In genomic region chr10:68725016-68725415, GRCh38 we compare ENCODE assay signal across 23 cellular contexts.
"Had no signal": no experiment of that assay in that cellular context is flagged by ENCODE, and none has a peak within 500 bp of the region (broad histone marks: within the 10 kb centered on the region; RNA-seq: fewer than 3 reads in every experiment).

No MANE protein-coding gene starts in this region.

- DNase-seq: colonic mucosa; effector memory CD8-positive, alpha-beta T cell; erythroblast; esophagus squamous epithelium; mucosa of descending colon; naive B cell; nucleus accumbens; right cardiac atrium; sigmoid colon; stimulated activated CD4-positive, alpha-beta T cell treated with anti-CD3 and anti-CD28 coated beads, Interleukin-2, amount 100 ng/mL, for 24 hours; stimulated activated CD4-positive, alpha-beta T cell treated with anti-CD3 and anti-CD28 coated beads, Interleukin-4, amount 100 ng/mL, for 24 hours; stimulated activated naive CD4-positive, alpha-beta T cell treated with Interleukin-2 at 50 U/mL for 16 hours; stomach; thyroid gland had no signal

- H3K36me3 ChIP-seq: colonic mucosa, prostate gland had no signal

- H3K4me3 Mint-ChIP-seq: effector memory CD8-positive, alpha-beta T cell; memory B cell; mesothelial cell of epicardium; natural killer cell treated with Interleukin-12 subunit alpha and Interleukin-12 subunit beta and Interleukin-15 and Interleukin-18, amount 100 ng/mL, for 72 hours; stimulated activated effector memory CD8-positive, alpha-beta T cell treated with anti-CD3 and anti-CD28 coated beads, Interleukin-12 subunit alpha, Interleukin-12 subunit beta, amount 100 ng/mL, for 72 hours had no signal

- H3K4me3 ChIP-seq: colonic mucosa, esophagus squamous epithelium, lung, mucosa of descending colon, prostate gland, sigmoid colon, stomach, thyroid gland had no signal

- H3K9me3 Mint-ChIP-seq: effector memory CD8-positive, alpha-beta T cell; memory B cell; mesothelial cell of epicardium; naive B cell; natural killer cell treated with Interleukin-12 subunit alpha and Interleukin-12 subunit beta and Interleukin-15 and Interleukin-18, amount 100 ng/mL, for 72 hours; stimulated activated effector memory CD8-positive, alpha-beta T cell treated with anti-CD3 and anti-CD28 coated beads, Interleukin-12 subunit alpha, Interleukin-12 subunit beta, amount 100 ng/mL, for 72 hours; type B pancreatic cell had no signal

- ATAC-seq: effector memory CD8-positive, alpha-beta T cell; mucosa of descending colon; natural killer cell treated with Interleukin-12 subunit alpha and Interleukin-12 subunit beta and Interleukin-15 and Interleukin-18, amount 100 ng/mL, for 72 hours; right cardiac atrium; stimulated activated effector memory CD8-positive, alpha-beta T cell treated with anti-CD3 and anti-CD28 coated beads, Interleukin-12 subunit alpha, Interleukin-12 subunit beta, amount 100 ng/mL, for 72 hours had no signal

- H3K27ac ChIP-seq: colonic mucosa, esophagus squamous epithelium, prostate gland, sigmoid colon, stomach, thyroid gland had no signal

- H3K27me3 ChIP-seq: colonic mucosa, esophagus squamous epithelium, sigmoid colon, stomach, thyroid gland had no signal

- H3K27ac Mint-ChIP-seq: mesothelial cell of epicardium; natural killer cell treated with Interleukin-12 subunit alpha and Interleukin-12 subunit beta and Interleukin-15 and Interleukin-18, amount 100 ng/mL, for 72 hours; stimulated activated effector memory CD8-positive, alpha-beta T cell treated with anti-CD3 and anti-CD28 coated beads, Interleukin-12 subunit alpha, Interleukin-12 subunit beta, amount 100 ng/mL, for 72 hours; type B pancreatic cell had no signal

- H3K9me3 ChIP-seq: colonic mucosa, esophagus squamous epithelium, mucosa of descending colon, prostate gland, sigmoid colon, stomach, thyroid gland had no signal

- FAIRE-seq: endometrium, keratinocyte had no signal

- H3K27me3 Mint-ChIP-seq: effector memory CD8-positive, alpha-beta T cell; memory B cell; naive B cell; natural killer cell treated with Interleukin-12 subunit alpha and Interleukin-12 subunit beta and Interleukin-15 and Interleukin-18, amount 100 ng/mL, for 72 hours had no signal
